In genomic region chr20:43554369-43554768, GRCh38 we compare ENCODE assay signal across 27 cellular contexts.
"Had no signal": no experiment of that assay in that cellular context is flagged by ENCODE, and none has a peak within 500 bp of the region (broad histone marks: within the 10 kb centered on the region; RNA-seq: fewer than 3 reads in every experiment).

No MANE protein-coding gene starts in this region.

- H3K27ac ChIP-seq: ascending aorta, cardiac muscle cell, WERI-Rb-1 had no signal

- H3K4me3 ChIP-seq: ascending aorta, cardiac muscle cell had no signal

- H3K27me3 ChIP-seq: ascending aorta, cardiac muscle cell had no signal

- H3K9me3 ChIP-seq: ascending aorta had no signal

- H3K4me1 ChIP-seq: ascending aorta had no signal

- H3K36me3 ChIP-seq: ascending aorta, cardiac muscle cell, WERI-Rb-1 had no signal

- DNase-seq: activated CD4-positive, alpha-beta memory T cell treated with anti-CD3 and anti-CD28 coated beads, Interleukin-2, amount 10 ng/mL, durations not matched to agents 7 days and 5 days; activated CD4-positive, alpha-beta T cell treated with anti-CD3 and anti-CD28 coated beads for 1 hour; activated CD4-positive, alpha-beta T cell treated with anti-CD3 and anti-CD28 coated beads for 48 hours; activated CD4-positive, CD25-positive, alpha-beta regulatory T cell; activated gamma-delta T cell; activated naive CD4-positive, alpha-beta T cell treated with Interleukin-2 at 50 U/mL for 16 hours; activated naive CD8-positive, alpha-beta T cell treated with anti-CD3 and anti-CD28 coated beads, Interleukin-2, amount 10 ng/mL, durations not matched to agents 7 days and 5 days; activated T-cell treated with anti-CD3 and anti-CD28 coated beads, Interleukin-2, amount 50 U/mL, for 24 hours; amygdala; NCI-H1092 treated with DMSO at 0.1 percent for 48 hours; NCI-H1417; NCI-H146; NCI-H187; NCI-H2029 treated with DMSO at 0.1 percent for 48 hours; NCI-H2107; NCI-H2171 treated with DMSO at 0.1 percent for 48 hours; NCI-H226; NCI-H446 treated with DMSO at 0.1 percent for 48 hours; NCI-H524; NCI-H69; NCI-H82; SW 1271; T-helper 1 cell; T1000; WERI-Rb-1 had no signal
